ENCODE assay signal across 8 cellular contexts in genomic region chr5:77076961-77077820, GRCh38. TPM values are rescaled to one million over a fixed set of nuclear protein-coding genes. Genes with fewer than 3 reads are reported as not detected.
DNase-seq lines count a peak whose midpoint lies in the region; ATAC-seq, FAIRE-seq and TF ChIP-seq lines count a peak whose summit lies in the region.

No MANE protein-coding gene starts in this region.

- H3K4me1 ChIP-seq in A549: 0 out of 3 replicates have a peak, but pooled peaks cover 6% of the 10 kb centered on the region

- no peak for FAIRE-seq in A549 (lab: Jason Lieb, UNC)

- TF ChIP-seq CTCF in A549 (IDR thresholded peaks at IDR 0.05): peak; percentile 97; the same call in 2 of the 3 replicates
- peak; percentile 50 for TF ChIP-seq CTCF in astrocyte of the cerebellum (IDR thresholded peaks at IDR 0.05; ENCODE audit: low read depth, low read length, missing control alignments)
- peak; percentile 63 for TF ChIP-seq CTCF in retinal pigment epithelial cell (conservative IDR thresholded peaks at IDR 0.05; ENCODE audit: low read depth, low read length)

- DNase-seq in A549 (ENCODE audit: low read depth in 1 of 2, low spot score in 1 of 2): peak; percentile 75 to 77
- peak; percentile 47 for DNase-seq in SW480 (ENCODE audit: low spot score)
- no peak for DNase-seq in astrocyte of the cerebellum (ENCODE audit: low read depth)
- DNase-seq in hippocampal formation (lab: John Stamatoyannopoulos, UW): peak; percentile 51 to 62
- no peak for DNase-seq in retinal pigment epithelial cell (ENCODE audit: low read depth)
- no peak for DNase-seq in NCI-H446 treated with DMSO at 0.1 percent for 48 hours (lab: John Stamatoyannopoulos, UW)

- CTCF ChIA-PET in A549 (lab: Yijun Ruan, JAX): interaction anchor here (0.6 to 5.5 kb wide), 55 partner anchors 10 to 554 kb away, joined by 3 to 66 read pairs (median 4); partner anchors contain the start of genes AGGF1, WDR41 and ZBED3

- peak; percentile 22 for TF ChIP-seq POLR2A in A549 (IDR thresholded peaks at IDR 0.05; ENCODE audit: low read length)

- H3K9me3 ChIP-seq in A549: no peaks in the 10 kb centered on the region

- H3K4me3 ChIP-seq in A549 (peak overlapping the region; percentile 61), astrocyte of the cerebellum (ENCODE audit: low read depth, low read length) (peak overlapping the region; percentile 36), retinal pigment epithelial cell (ENCODE audit: low read length) (peak overlapping the region; percentile 46)

- peak overlapping the region; percentile 78 to 92 for H3K27ac ChIP-seq in A549

- WGBS in A549 (ENCODE audit: missing lambda C conversion rate): 38% methylated on average over 15 of the region's 102 CpGs

- TF ChIP-seq EP300 in A549 (IDR thresholded peaks at IDR 0.05): no peak

- POLR2A ChIA-PET in A549 (lab: Yijun Ruan, JAX): interaction anchor here (0.6 to 2.4 kb wide), 4 partner anchors 9 to 803 kb away, joined by 3 to 14 read pairs (median 8); partner anchors contain the start of genes AGGF1, WDR41 and ZBED3

- in situ Hi-C loops in astrocyte of the cerebellum (cut with HindIII; ENCODE audit: low sequenced_read_pairs): no loop called here

- peak; percentile 92 to 96 for ATAC-seq in A549
- ATAC-seq in GM18909 (IDR thresholded peaks at IDR 0.05; ENCODE audit: poor library complexity, unreplicated experiment): peak; percentile 92
- ATAC-seq in HG03175 (IDR thresholded peaks at IDR 0.05; ENCODE audit: unreplicated experiment): peak; percentile 86

- peak; percentile 59 to 80 for TF ChIP-seq RAD21 in A549 (conservative IDR thresholded peaks at IDR 0.05 in 1 of 2, IDR thresholded peaks at IDR 0.05 in 1 of 2)

- peak overlapping the region; percentile 66 for H3K4me2 ChIP-seq in A549

TF ChIP-seq in A549, 52 proteins besides CTCF, POLR2A, EP300 and RAD21:
- TF ChIP-seq BCL3 (IDR thresholded peaks at IDR 0.05) (0 out of 3 replicates have a peak, but pooled peaks have one; percentile 16), HOXB5 (CRISPR knock-in tag; IDR thresholded peaks at IDR 0.05) (peak; percentile 13; the same call in 1 of the 2 replicates), CHD4 (IDR thresholded peaks at IDR 0.05; ENCODE audit: borderline replicate concordance) (no peak), ZFP36 (IDR thresholded peaks at IDR 0.05; ENCODE audit: borderline replicate concordance, partially characterized antibody) (no peak), SMC3 (IDR thresholded peaks at IDR 0.05) (peak; percentile 69), CHD2 (IDR thresholded peaks at IDR 0.05; ENCODE audit: low read length, partially characterized antibody) (no peak), JUN (IDR thresholded peaks at IDR 0.05) (peak; percentile 68 to 83; a peak in 3 of 5 replicates), MAX (IDR thresholded peaks at IDR 0.05) (peak; percentile 33; the same call in 1 of the 2 replicates), ATOH8 (CRISPR knock-in tag; IDR thresholded peaks at IDR 0.05; ENCODE audit: low read depth) (0 out of 2 replicates have a peak, but pooled peaks have one; percentile 48), HMGXB4 (CRISPR knock-in tag; IDR thresholded peaks at IDR 0.05; ENCODE audit: borderline replicate concordance) (peak; percentile 32; the same call in 1 of the 2 replicates), PBX3 (IDR thresholded peaks at IDR 0.05) (0 out of 2 replicates have a peak, but pooled peaks have one; percentile 6)
TF ChIP-seq in A549: peak in this region for 8.

RNA-seq across cellular contexts. Expression of gene ZBED3, which starts 9.9 kb away (rescaled TPM):
- polyA plus RNA-seq in A549 (2011; rRNA removed) (9.9 and 10.5 TPM in 2 replicates), A549 (2017; fragmentation: RNase III; extraction: RNeasy Plus Mini Kit Qiagen cat#74134 plus additional on column Dnase treatment) (3.7 to 4.2 TPM (median 4.1 TPM) in 3 replicates)
- 3.0 and 4.3 TPM in 2 replicates for polyA plus RNA-seq in A549 (2012; cell fraction: cytosol; rRNA removed)
- polyA plus RNA-seq in A549 (2012; cell fraction: nucleus; rRNA removed): 2.3 and 3.2 TPM in 2 replicates
- polyA minus RNA-seq in A549 (2011; rRNA and poly(A)+ RNA removed): 5.8 and 6.0 TPM in 2 replicates

RNA-seq across cellular contexts. Expression of gene AGGF1, which starts 47.0 kb away (rescaled TPM):
- 25.3 and 32.5 TPM in 2 replicates for polyA plus RNA-seq in A549 (2011; rRNA removed)
- polyA plus RNA-seq in A549 (2012; cell fraction: cytosol; rRNA removed): 9.2 and 13.1 TPM in 2 replicates
- 7.7 and 13.3 TPM in 2 replicates for polyA plus RNA-seq in A549 (2012; cell fraction: nucleus; rRNA removed)
- 15.7 to 16.9 TPM (median 15.8 TPM) in 3 replicates for polyA plus RNA-seq in A549 (2017; fragmentation: RNase III; extraction: RNeasy Plus Mini Kit Qiagen cat#74134 plus additional on column Dnase treatment)
- polyA minus RNA-seq in A549 (2011; rRNA and poly(A)+ RNA removed): 9.0 and 10.2 TPM in 2 replicates

Comparison
In these comparisons a context has a peak if more than half of its experiments do, and no peak if none do; other contexts are left out.
1. DNase-seq: peak in A549 (2 of 2), SW480 (single experiment) and hippocampal formation (2 of 2); none in astrocyte of the cerebellum (single experiment), retinal pigment epithelial cell (single experiment) and NCI-H446 treated with DMSO at 0.1 percent for 48 hours (single experiment).
2. Peak in every context shown above with its lines, with median percentiles within 50 percentile points of each other: ATAC-seq, H3K4me3 ChIP-seq and CTCF ChIP-seq.